In the genomic region with DNA sequence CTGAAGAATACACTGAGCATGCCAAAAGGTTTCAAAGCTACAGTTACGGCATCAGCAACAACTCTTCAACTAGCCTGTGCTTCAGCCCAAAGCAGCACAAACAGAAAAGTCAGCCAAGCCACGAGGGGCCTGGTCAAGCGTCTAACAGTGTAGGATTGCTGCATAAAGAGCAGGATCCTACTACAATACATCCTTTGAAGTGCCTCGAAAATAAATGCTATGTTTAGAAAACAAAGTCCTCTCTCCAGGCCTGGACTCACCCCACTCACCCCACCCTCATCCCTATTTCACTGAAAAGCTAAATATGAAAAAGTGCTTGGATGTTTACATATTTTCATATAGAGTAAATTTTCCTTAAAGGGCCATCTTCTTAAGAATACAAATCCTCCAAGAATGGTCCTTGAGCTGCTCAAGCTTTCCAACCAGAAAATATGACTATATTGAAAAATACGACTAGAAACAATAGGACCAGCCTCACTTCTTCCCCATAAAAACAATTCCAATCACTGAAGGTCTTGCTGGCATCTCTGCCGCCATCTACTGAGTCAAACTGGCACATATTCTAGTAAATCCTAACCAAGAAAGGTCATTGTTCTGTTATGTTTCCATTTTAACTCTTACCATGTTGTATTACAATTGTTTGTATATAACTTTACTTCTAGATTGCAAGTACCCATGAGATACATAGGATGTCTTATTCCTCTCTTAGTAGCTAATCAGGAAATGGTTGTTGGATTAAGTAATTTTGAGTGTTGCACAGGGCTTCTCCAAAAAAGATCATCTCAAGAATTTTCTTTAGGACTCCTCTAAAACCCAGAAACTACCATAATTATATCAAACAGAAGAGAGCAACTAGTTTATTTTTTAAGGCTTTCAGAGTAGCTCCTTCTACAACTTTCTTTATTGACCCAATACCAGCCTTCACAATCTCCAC, we compare ENCODE assay signal across 9 cellular contexts.
DNase-seq lines count a peak whose midpoint lies in the region; ATAC-seq and TF ChIP-seq lines count a peak whose summit lies in the region.
"Had no signal": no experiment of that assay in that cellular context is flagged by ENCODE, and none has a peak within 500 bp of the region (broad histone marks: within the 10 kb centered on the region; RNA-seq: fewer than 3 reads in every experiment).

No MANE protein-coding gene starts in this region.

- TF ChIP-seq RAD21 in HCT116 (IDR thresholded peaks at IDR 0.05; ENCODE audit: low read depth): peak; percentile 94

- H3K9me3 ChIP-seq in HCT116 (ENCODE audit: control insufficient read depth in 1 of 2, insufficient read depth in 1 of 2, low read depth in 1 of 2, low read length in 2 of 2) (no peaks in the 10 kb centered on the region), neuronal stem cell (replicated peaks in 1 of 2; ENCODE audit: control insufficient read depth in 2 of 2, insufficient read depth in 1 of 2, low read depth in 1 of 2, low read length in 2 of 2) (no peaks in the 10 kb centered on the region)

- no peaks in the 10 kb centered on the region for H4K20me1 ChIP-seq in HCT116 (ENCODE audit: insufficient read depth)

- TF ChIP-seq CTCF in HCT116 (IDR thresholded peaks at IDR 0.05 in 2 of 3, conservative IDR thresholded peaks at IDR 0.05 in 1 of 3; ENCODE audit: borderline replicate concordance in 1 of 3, insufficient read depth in 1 of 3, low read depth in 2 of 3, low read length in 2 of 3): peak; percentile 70 to 89 (median 87)

- DNase-seq in DMS79 treated with DMSO at 0.1 percent for 48 hours (lab: John Stamatoyannopoulos, UW): peak; percentile 92
- DNase-seq in HCT116 (ENCODE audit: low read depth, low spot score): peak; percentile 29
- DNase-seq in NCI-H2227 treated with DMSO at 0.1 percent for 48 hours (lab: John Stamatoyannopoulos, UW): peak; percentile 78
- peak; percentile 32 for DNase-seq in activated CD4-positive, alpha-beta memory T cell treated with anti-CD3 and anti-CD28 coated beads, Interleukin-2, amount 10 ng/mL, durations not matched to agents 7 days and 5 days
- peak; percentile 84 for DNase-seq in fibroblast of the conjunctiva (ENCODE audit: low read depth)
- DNase-seq in neuronal stem cell (ENCODE audit: low spot score): no peak

- H4K91ac ChIP-seq in neuronal stem cell (ENCODE audit: low read depth, low read length, poor library complexity): no peak overlapping the region

- POLR2A ChIA-PET in HCT116 (lab: Charles Lee): interaction anchor here (4.7 kb wide), 1 partner anchor 118 kb away, joined by 15 read pairs; a partner anchor contains a TSS
- POLR2A ChIA-PET in activated CD4-positive, alpha-beta memory T cell treated with anti-CD3 and anti-CD28 coated beads, Interleukin-2, amount 10 ng/mL, durations not matched to agents 7 days and 5 days (lab: Charles Lee): no interaction called here

- H3K27me3 ChIP-seq in HCT116 (ENCODE audit: insufficient read depth, low read length) (no peaks in the 10 kb centered on the region), neuronal stem cell (ENCODE audit: control insufficient read depth in 3 of 3, insufficient read depth in 3 of 3, low read depth in 1 of 3, low read length in 3 of 3) (no peaks in the 10 kb centered on the region)

- no peak overlapping the region for H2AK5ac ChIP-seq in neuronal stem cell (ENCODE audit: low read depth, low read length)

- no peak overlapping the region for H2BK15ac ChIP-seq in neuronal stem cell (ENCODE audit: low read length)

- peaks cover 0 to 6% of the 10 kb centered on the region in 2 experiments; a peak in 2 of 4 replicates for H3K4me1 ChIP-seq in HCT116 (ENCODE audit: control insufficient read depth in 1 of 2, insufficient read depth in 2 of 2, low read length in 2 of 2)
- peaks cover 6 to 23% of the 10 kb centered on the region in 2 donors for H3K4me1 ChIP-seq in neuronal stem cell (ENCODE audit: control insufficient read depth in 2 of 2, insufficient read depth in 1 of 2, low read depth in 1 of 2, low read length in 2 of 2)

- H2BK5ac ChIP-seq in neuronal stem cell (ENCODE audit: low read length): no peak overlapping the region

- intact Hi-C loops in HCT116 (cut with micrococcal nuclease): loop anchor here (1.0 kb wide), 2 partner anchors 119 to 153 kb away; no protein-coding TSS in a partner anchor

- no peaks in the 10 kb centered on the region for H3K4me1 Mint-ChIP-seq in activated CD4-positive, alpha-beta memory T cell treated with anti-CD3 and anti-CD28 coated beads, Interleukin-2, amount 10 ng/mL, durations not matched to agents 7 days and 5 days

- H3K18ac ChIP-seq in neuronal stem cell (ENCODE audit: low read length): no peak overlapping the region

- H3K27ac ChIP-seq in HCT116 (ENCODE audit: low read depth, low read length) (no peak overlapping the region), neuronal stem cell (replicated peaks; ENCODE audit: low read length) (no peak overlapping the region)

- ATAC-seq in HCT116: peak; percentile 86
- ATAC-seq in GM19397 (IDR thresholded peaks at IDR 0.05; ENCODE audit: unreplicated experiment): no peak
- no peak for ATAC-seq in HG02938 (IDR thresholded peaks at IDR 0.05; ENCODE audit: unreplicated experiment)

- H2BK12ac ChIP-seq in neuronal stem cell (ENCODE audit: low read length): no peak overlapping the region

- no peaks in the 10 kb centered on the region for H3K9me2 ChIP-seq in HCT116 (ENCODE audit: insufficient read depth)

- no peak overlapping the region for H4K8ac ChIP-seq in neuronal stem cell (ENCODE audit: low read depth, low read length)

- TF ChIP-seq POLR2A in HCT116 (IDR thresholded peaks at IDR 0.05; ENCODE audit: borderline replicate concordance, extremely low read depth, insufficient read depth, insufficient read length): no peak

- H3K36me3 ChIP-seq in HCT116 (ENCODE audit: control insufficient read depth in 1 of 2, insufficient read depth in 2 of 2, low read length in 2 of 2): no peaks in the 10 kb centered on the region
- no peaks in the 10 kb centered on the region for H3K36me3 ChIP-seq in neuronal stem cell (replicated peaks in 1 of 2; ENCODE audit: control insufficient read depth in 2 of 2, insufficient read depth in 2 of 2, low read length in 2 of 2)

- H3K14ac ChIP-seq in neuronal stem cell (ENCODE audit: low read length): no peak overlapping the region

- H3K9ac ChIP-seq in HCT116 (ENCODE audit: low read length) (no peak overlapping the region), neuronal stem cell (ENCODE audit: low read depth, low read length, poor library complexity) (no peak overlapping the region)

- H2BK120ac ChIP-seq in neuronal stem cell (ENCODE audit: low read depth, low read length): no peak overlapping the region

- no peak overlapping the region for H3K4ac ChIP-seq in neuronal stem cell (ENCODE audit: low read length)

- H3K27me3 Mint-ChIP-seq in activated CD4-positive, alpha-beta memory T cell treated with anti-CD3 and anti-CD28 coated beads, Interleukin-2, amount 10 ng/mL, durations not matched to agents 7 days and 5 days: no peaks in the 10 kb centered on the region
- H3K27me3 Mint-ChIP-seq: activated naive CD4-positive, alpha-beta T cell treated with anti-CD3 and anti-CD28 coated beads, Interleukin-2, amount 50 U/mL, for 24 hours had no signal

- H3K4me2 ChIP-seq in HCT116 (ENCODE audit: low read length): no peak overlapping the region
- H3K4me2 ChIP-seq in neuronal stem cell (ENCODE audit: insufficient read depth, low read length, poor library complexity, severe bottlenecking): no peak overlapping the region

- BruUV-seq in HCT116 (replicated peaks; lab: Mats Ljungman, UMichigan): no TSS peak

- no peaks in the 10 kb centered on the region for H3K79me2 ChIP-seq in HCT116 (ENCODE audit: insufficient read depth, low read length)

- H3K23ac ChIP-seq in neuronal stem cell (ENCODE audit: low read depth, low read length, poor library complexity): no peak overlapping the region

- RAD21 ChIA-PET in HCT116 (lab: Charles Lee; ENCODE audit: low non-redundant PET in 1 of 2, low total read pairs in 2 of 2, uncharacterized antibody in 2 of 2, unreplicated experiment in 2 of 2): interaction anchor here (0.9 to 1.0 kb wide), 2 partner anchors 269 kb away, joined by 3 read pairs; no protein-coding TSS in a partner anchor

- CTCF ChIA-PET in HCT116 (lab: Charles Lee): interaction anchor here (1.2 to 2.8 kb wide), 5 partner anchors 10 to 268 kb away, joined by 3 to 21 read pairs (median 8); a partner anchor contains a TSS
- CTCF ChIA-PET in activated CD4-positive, alpha-beta memory T cell treated with anti-CD3 and anti-CD28 coated beads, Interleukin-2, amount 10 ng/mL, durations not matched to agents 7 days and 5 days (lab: Charles Lee): interaction anchor here (0.8 to 4.1 kb wide), 21 partner anchors 8 to 330 kb away, joined by 3 to 24 read pairs (median 4); a partner anchor contains a TSS

- no CpG with 5 or more reads among the region's 6 CpGs for WGBS in neuronal stem cell (ENCODE audit: extremely low coverage in 2 of 2, insufficient read length in 2 of 2, insufficient replicate concordance in 1 of 2), 2 donors

- H3K4me3 Mint-ChIP-seq in activated CD4-positive, alpha-beta memory T cell treated with anti-CD3 and anti-CD28 coated beads, Interleukin-2, amount 10 ng/mL, durations not matched to agents 7 days and 5 days: no peak overlapping the region
- H3K4me3 Mint-ChIP-seq: activated naive CD4-positive, alpha-beta T cell treated with anti-CD3 and anti-CD28 coated beads, Interleukin-2, amount 50 U/mL, for 24 hours had no signal

- no peak overlapping the region for H2AFZ ChIP-seq in HCT116 (ENCODE audit: low read depth, low read length, poor library complexity, severe bottlenecking)
- H2AFZ ChIP-seq in neuronal stem cell (ENCODE audit: low read length): peak overlapping the region; percentile 61

- H3K36me3 Mint-ChIP-seq in activated CD4-positive, alpha-beta memory T cell treated with anti-CD3 and anti-CD28 coated beads, Interleukin-2, amount 10 ng/mL, durations not matched to agents 7 days and 5 days (ENCODE audit: low read depth): no peaks in the 10 kb centered on the region
- H3K36me3 Mint-ChIP-seq: activated naive CD4-positive, alpha-beta T cell treated with anti-CD3 and anti-CD28 coated beads, Interleukin-2, amount 50 U/mL, for 24 hours had no signal

- H3K79me1 ChIP-seq in neuronal stem cell (ENCODE audit: low read depth, low read length): no peaks in the 10 kb centered on the region

- no peak overlapping the region for H3K27ac Mint-ChIP-seq in activated CD4-positive, alpha-beta memory T cell treated with anti-CD3 and anti-CD28 coated beads, Interleukin-2, amount 10 ng/mL, durations not matched to agents 7 days and 5 days
- H3K27ac Mint-ChIP-seq: activated naive CD4-positive, alpha-beta T cell treated with anti-CD3 and anti-CD28 coated beads, Interleukin-2, amount 50 U/mL, for 24 hours had no signal

- H3K9me3 Mint-ChIP-seq in activated CD4-positive, alpha-beta memory T cell treated with anti-CD3 and anti-CD28 coated beads, Interleukin-2, amount 10 ng/mL, durations not matched to agents 7 days and 5 days: no peaks in the 10 kb centered on the region
- H3K9me3 Mint-ChIP-seq: activated naive CD4-positive, alpha-beta T cell treated with anti-CD3 and anti-CD28 coated beads, Interleukin-2, amount 50 U/mL, for 24 hours had no signal

- H3K4me3 ChIP-seq in HCT116 (replicated peaks in 1 of 2; ENCODE audit: low read depth in 1 of 2, low read length in 2 of 2): no peak overlapping the region
- H3K4me3 ChIP-seq in neuronal stem cell (ENCODE audit: low read length in 2 of 2): no peak overlapping the region

TF ChIP-seq in HCT116, 20 proteins besides CTCF, POLR2A, EP300 and RAD21 (continues in another document):
- TF ChIP-seq SP1 (IDR thresholded peaks at IDR 0.05; ENCODE audit: low read depth) (no peak), JUND (IDR thresholded peaks at IDR 0.05) (no peak)
